15 cellular contexts compared by ENCODE assay signal in the genomic region with DNA sequence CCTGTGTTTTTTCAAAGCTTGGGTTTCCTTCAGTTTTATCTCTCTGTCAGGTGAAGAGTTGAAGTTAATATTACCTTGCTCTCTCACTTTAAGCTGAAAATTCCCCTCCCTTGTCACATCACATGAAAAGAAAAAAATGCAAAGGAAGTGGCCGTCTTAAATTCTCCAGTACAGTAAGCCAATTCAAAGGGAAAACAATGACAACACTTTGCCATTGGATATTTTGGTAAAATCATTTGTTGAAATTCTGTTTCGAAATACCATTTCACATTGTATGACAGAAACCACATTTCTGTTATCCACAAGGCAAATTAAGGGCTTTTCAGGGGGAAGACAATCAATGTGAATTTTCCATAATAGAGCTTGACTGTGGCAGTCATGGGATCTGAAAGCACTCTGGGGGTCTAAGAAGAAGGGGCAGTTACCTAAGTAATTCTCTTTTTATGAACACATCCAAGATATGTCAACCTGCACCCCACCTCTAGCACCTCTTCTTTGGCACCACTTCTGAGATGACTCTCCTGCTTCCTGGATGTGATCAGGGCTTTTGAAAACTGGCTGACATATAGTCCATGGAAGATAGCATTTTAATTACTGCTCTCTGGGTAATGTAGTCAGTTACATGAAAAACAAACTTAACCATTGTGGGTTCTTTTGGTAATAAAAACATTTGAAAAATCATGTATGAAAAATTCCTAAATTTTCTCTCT.
DNase-seq lines count a peak whose midpoint lies in the region; ATAC-seq and TF ChIP-seq lines count a peak whose summit lies in the region.
"Had no signal": no experiment of that assay in that cellular context is flagged by ENCODE, and none has a peak within 500 bp of the region (broad histone marks: within the 10 kb centered on the region; RNA-seq: fewer than 3 reads in every experiment).

No MANE protein-coding gene starts in this region.

- H3K4me1 ChIP-seq in suprapubic skin (peaks cover 19% of the 10 kb centered on the region), SK-N-SH (ENCODE audit: control insufficient read depth in 1 of 2, insufficient read depth in 2 of 2, low read depth in 1 of 2, low read length in 1 of 2) (no peaks in the 10 kb centered on the region)

- no peak overlapping the region for H3K9ac ChIP-seq in SK-N-SH

- H3K79me2 ChIP-seq in SK-N-SH (ENCODE audit: insufficient read depth) = no peaks in the 10 kb centered on the region

- no peak overlapping the region for H3K4me3 Mint-ChIP-seq in activated CD8-positive, alpha-beta memory T cell treated with anti-CD3 and anti-CD28 coated beads, Interleukin-2, amount 10 ng/mL, durations not matched to agents 7 days and 5 days
- H3K4me3 Mint-ChIP-seq in naive thymus-derived CD8-positive, alpha-beta T cell = no peak overlapping the region
- H3K4me3 Mint-ChIP-seq: brain had no signal

- no peak for DNase-seq in activated CD8-positive, alpha-beta memory T cell treated with anti-CD3 and anti-CD28 coated beads, Interleukin-2, amount 10 ng/mL, durations not matched to agents 7 days and 5 days
- no peak for DNase-seq in activated CD8-positive, alpha-beta memory T cell treated with anti-CD3 and anti-CD28 coated beads for 24 hours
- DNase-seq in NB4 (ENCODE audit: low read depth) (peak; percentile 10), fibroblast of gingiva (ENCODE audit: low read depth) (peak; percentile 64), suprapubic skin (ENCODE audit: low spot score in 2 of 2) (no peak), AG08395 (ENCODE audit: low spot score) (no peak), SK-N-SH (no peak)
- no peak for DNase-seq in naive thymus-derived CD8-positive, alpha-beta T cell
- DNase-seq: activated CD4-positive, alpha-beta T cell treated with anti-CD3 and anti-CD28 coated beads for 1 hour; DMS53; hippocampal formation; NCI-H2107; transverse colon had no signal

- H3K36me3 ChIP-seq in suprapubic skin = no peaks in the 10 kb centered on the region
- H3K36me3 ChIP-seq in SK-N-SH (replicated peaks in 1 of 2; ENCODE audit: control insufficient read depth in 1 of 2, insufficient read depth in 2 of 2, low read length in 1 of 2) = no peaks in the 10 kb centered on the region
- H3K36me3 ChIP-seq: transverse colon had no signal

- POLR2A ChIA-PET in naive thymus-derived CD8-positive, alpha-beta T cell (lab: Charles Lee) = no interaction called here
- POLR2A ChIA-PET in SK-N-SH (lab: Yijun Ruan, JAX) = no interaction called here

- no peak for TF ChIP-seq CTCF in NB4 (IDR thresholded peaks at IDR 0.05; ENCODE audit: low read depth, low read length)
- no peak for TF ChIP-seq CTCF in suprapubic skin (IDR thresholded peaks at IDR 0.05)
- TF ChIP-seq CTCF in SK-N-SH (IDR thresholded peaks at IDR 0.05) = no peak

- H3K9me3 ChIP-seq in suprapubic skin (no peaks in the 10 kb centered on the region), SK-N-SH (no peaks in the 10 kb centered on the region)
- H3K9me3 ChIP-seq: transverse colon had no signal

- H3K27ac ChIP-seq in suprapubic skin (peak overlapping the region; percentile 12), SK-N-SH (ENCODE audit: low read depth in 2 of 2, low read length in 1 of 2) (no peak overlapping the region)

- TF ChIP-seq EP300 in suprapubic skin (IDR thresholded peaks at IDR 0.05) = no peak
- TF ChIP-seq EP300 in SK-N-SH (IDR thresholded peaks at IDR 0.05; ENCODE audit: borderline replicate concordance in 1 of 2, low read depth in 1 of 2, low read length in 1 of 2) = no peak

- no peak overlapping the region for H2AFZ ChIP-seq in SK-N-SH (ENCODE audit: low read depth)

- no peaks in the 10 kb centered on the region for H3F3A ChIP-seq in SK-N-SH (replicated peaks; ENCODE audit: insufficient read depth)

- no peaks in the 10 kb centered on the region for H3K27me3 ChIP-seq in suprapubic skin
- 0 out of 2 replicates have a peak, but pooled peaks cover 4% of the 10 kb centered on the region for H3K27me3 ChIP-seq in SK-N-SH (ENCODE audit: insufficient read depth)
- H3K27me3 ChIP-seq: transverse colon had no signal

- no peak overlapping the region for H3K4me2 ChIP-seq in SK-N-SH

- CTCF ChIA-PET in activated CD8-positive, alpha-beta memory T cell treated with anti-CD3 and anti-CD28 coated beads, Interleukin-2, amount 10 ng/mL, durations not matched to agents 7 days and 5 days (lab: Charles Lee) = interaction anchor here (1.9 to 3.6 kb wide), 2 partner anchors 21 to 126 kb away, joined by 7 to 13 read pairs; partner anchors contain the start of gene TCTN3
- CTCF ChIA-PET in SK-N-SH (lab: Yijun Ruan, JAX) = interaction anchor here (2.0 kb wide), 1 partner anchor 22 kb away, joined by 6 read pairs; no protein-coding TSS in a partner anchor

- H3K27ac Mint-ChIP-seq in activated CD8-positive, alpha-beta memory T cell treated with anti-CD3 and anti-CD28 coated beads, Interleukin-2, amount 10 ng/mL, durations not matched to agents 7 days and 5 days = peak overlapping the region; percentile 8
- H3K27ac Mint-ChIP-seq in naive thymus-derived CD8-positive, alpha-beta T cell = peak overlapping the region in 1 of 10 donors; percentile 75
- H3K27ac Mint-ChIP-seq: brain had no signal

- no peaks in the 10 kb centered on the region for H3K9me3 Mint-ChIP-seq in activated CD8-positive, alpha-beta memory T cell treated with anti-CD3 and anti-CD28 coated beads, Interleukin-2, amount 10 ng/mL, durations not matched to agents 7 days and 5 days (ENCODE audit: low read depth)
- peaks cover 0 to 9% (median 0%) of the 10 kb centered on the region in 9 donors for H3K9me3 Mint-ChIP-seq in naive thymus-derived CD8-positive, alpha-beta T cell

- peaks cover 82% of the 10 kb centered on the region for H3K36me3 Mint-ChIP-seq in activated CD8-positive, alpha-beta memory T cell treated with anti-CD3 and anti-CD28 coated beads, Interleukin-2, amount 10 ng/mL, durations not matched to agents 7 days and 5 days
- no peaks in the 10 kb centered on the region for H3K36me3 Mint-ChIP-seq in naive thymus-derived CD8-positive, alpha-beta T cell
- H3K36me3 Mint-ChIP-seq: brain had no signal

- TF ChIP-seq POLR2A in NB4 (IDR thresholded peaks at IDR 0.05; ENCODE audit: extremely low read depth, insufficient read length) (no peak), suprapubic skin (IDR thresholded peaks at IDR 0.05) (no peak)

- no peaks in the 10 kb centered on the region for H4K20me1 ChIP-seq in SK-N-SH (ENCODE audit: insufficient read depth)

- H3K4me1 Mint-ChIP-seq in activated CD8-positive, alpha-beta memory T cell treated with anti-CD3 and anti-CD28 coated beads, Interleukin-2, amount 10 ng/mL, durations not matched to agents 7 days and 5 days = peaks cover 60% of the 10 kb centered on the region
- H3K4me1 Mint-ChIP-seq in naive thymus-derived CD8-positive, alpha-beta T cell = peaks cover 0 to 24% (median 7%) of the 10 kb centered on the region in 4 donors
- H3K4me1 Mint-ChIP-seq: brain had no signal

- H3K4me3 ChIP-seq in NB4 (ENCODE audit: low read depth, low read length) (no peak overlapping the region), suprapubic skin (no peak overlapping the region), SK-N-SH (ENCODE audit: low read depth in 2 of 2, low read length in 1 of 2) (no peak overlapping the region)
- H3K4me3 ChIP-seq: transverse colon had no signal

- ATAC-seq in activated CD8-positive, alpha-beta memory T cell treated with anti-CD3 and anti-CD28 coated beads, Interleukin-2, amount 10 ng/mL, durations not matched to agents 7 days and 5 days = peak; percentile 60
- no peak for ATAC-seq in naive thymus-derived CD8-positive, alpha-beta T cell
- ATAC-seq: left lobe of liver had no signal

- no peaks in the 10 kb centered on the region for H3K9me2 ChIP-seq in SK-N-SH

- 35% methylated on average over 2 of the region's 2 CpGs for WGBS in suprapubic skin
- whole genome bisulfite sequencing in SK-N-SH (ENCODE audit: low lambda C conversion rate) = 1% methylated on average over 2 of the region's 2 CpGs

- no peak for TF ChIP-seq RAD21 in SK-N-SH (IDR thresholded peaks at IDR 0.05; ENCODE audit: low read length)

- peaks cover 3% of the 10 kb centered on the region for H3K27me3 Mint-ChIP-seq in activated CD8-positive, alpha-beta memory T cell treated with anti-CD3 and anti-CD28 coated beads, Interleukin-2, amount 10 ng/mL, durations not matched to agents 7 days and 5 days
- peaks cover 8 to 24% (median 16%) of the 10 kb centered on the region in 5 donors for H3K27me3 Mint-ChIP-seq in naive thymus-derived CD8-positive, alpha-beta T cell

TF ChIP-seq in SK-N-SH, 30 proteins besides CTCF, POLR2A, EP300 and RAD21 (continues in another document):
- TF ChIP-seq, protein P1, sequence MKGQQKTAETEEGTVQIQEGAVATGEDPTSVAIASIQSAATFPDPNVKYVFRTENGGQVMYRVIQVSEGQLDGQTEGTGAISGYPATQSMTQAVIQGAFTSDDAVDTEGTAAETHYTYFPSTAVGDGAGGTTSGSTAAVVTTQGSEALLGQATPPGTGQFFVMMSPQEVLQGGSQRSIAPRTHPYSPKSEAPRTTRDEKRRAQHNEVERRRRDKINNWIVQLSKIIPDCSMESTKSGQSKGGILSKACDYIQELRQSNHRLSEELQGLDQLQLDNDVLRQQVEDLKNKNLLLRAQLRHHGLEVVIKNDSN (IDR thresholded peaks at IDR 0.05; ENCODE audit: borderline replicate concordance, low read depth) = no peak
- TF ChIP-seq, protein P2, sequence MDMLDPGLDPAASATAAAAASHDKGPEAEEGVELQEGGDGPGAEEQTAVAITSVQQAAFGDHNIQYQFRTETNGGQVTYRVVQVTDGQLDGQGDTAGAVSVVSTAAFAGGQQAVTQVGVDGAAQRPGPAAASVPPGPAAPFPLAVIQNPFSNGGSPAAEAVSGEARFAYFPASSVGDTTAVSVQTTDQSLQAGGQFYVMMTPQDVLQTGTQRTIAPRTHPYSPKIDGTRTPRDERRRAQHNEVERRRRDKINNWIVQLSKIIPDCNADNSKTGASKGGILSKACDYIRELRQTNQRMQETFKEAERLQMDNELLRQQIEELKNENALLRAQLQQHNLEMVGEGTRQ (IDR thresholded peaks at IDR 0.05; ENCODE audit: borderline replicate concordance, low read depth, low read length) = no peak
- no peak for TF ChIP-seq MXI1 (IDR thresholded peaks at IDR 0.05; ENCODE audit: low read depth, low read length)
- TF ChIP-seq FOXM1 (IDR thresholded peaks at IDR 0.05; ENCODE audit: low read depth) = no peak
- TF ChIP-seq, protein P3, sequence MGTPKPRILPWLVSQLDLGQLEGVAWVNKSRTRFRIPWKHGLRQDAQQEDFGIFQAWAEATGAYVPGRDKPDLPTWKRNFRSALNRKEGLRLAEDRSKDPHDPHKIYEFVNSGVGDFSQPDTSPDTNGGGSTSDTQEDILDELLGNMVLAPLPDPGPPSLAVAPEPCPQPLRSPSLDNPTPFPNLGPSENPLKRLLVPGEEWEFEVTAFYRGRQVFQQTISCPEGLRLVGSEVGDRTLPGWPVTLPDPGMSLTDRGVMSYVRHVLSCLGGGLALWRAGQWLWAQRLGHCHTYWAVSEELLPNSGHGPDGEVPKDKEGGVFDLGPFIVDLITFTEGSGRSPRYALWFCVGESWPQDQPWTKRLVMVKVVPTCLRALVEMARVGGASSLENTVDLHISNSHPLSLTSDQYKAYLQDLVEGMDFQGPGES (IDR thresholded peaks at IDR 0.05; ENCODE audit: low read depth, low read length) = no peak
- no peak for TF ChIP-seq JUND (IDR thresholded peaks at IDR 0.05)
- no peak for TF ChIP-seq RXRA (IDR thresholded peaks at IDR 0.05; ENCODE audit: borderline replicate concordance, low read depth)
- no peak for TF ChIP-seq TAF1 (IDR thresholded peaks at IDR 0.05; ENCODE audit: borderline replicate concordance, low read depth, low read length)

Comparison
In these comparisons a context has a peak if more than half of its experiments do, and no peak if none do; other contexts are left out.
1. DNase-seq: peak in NB4 (single experiment) and fibroblast of gingiva (single experiment); none in activated CD8-positive, alpha-beta memory T cell treated with anti-CD3 and anti-CD28 coated beads, Interleukin-2, amount 10 ng/mL, durations not matched to agents 7 days and 5 days (single experiment), activated CD8-positive, alpha-beta memory T cell treated with anti-CD3 and anti-CD28 coated beads for 24 hours (single experiment), suprapubic skin (0 of 2), AG08395 (single experiment), naive thymus-derived CD8-positive, alpha-beta T cell (0 of 10) and SK-N-SH (single experiment).